17 cellular contexts compared by ENCODE assay signal in the genomic region with DNA sequence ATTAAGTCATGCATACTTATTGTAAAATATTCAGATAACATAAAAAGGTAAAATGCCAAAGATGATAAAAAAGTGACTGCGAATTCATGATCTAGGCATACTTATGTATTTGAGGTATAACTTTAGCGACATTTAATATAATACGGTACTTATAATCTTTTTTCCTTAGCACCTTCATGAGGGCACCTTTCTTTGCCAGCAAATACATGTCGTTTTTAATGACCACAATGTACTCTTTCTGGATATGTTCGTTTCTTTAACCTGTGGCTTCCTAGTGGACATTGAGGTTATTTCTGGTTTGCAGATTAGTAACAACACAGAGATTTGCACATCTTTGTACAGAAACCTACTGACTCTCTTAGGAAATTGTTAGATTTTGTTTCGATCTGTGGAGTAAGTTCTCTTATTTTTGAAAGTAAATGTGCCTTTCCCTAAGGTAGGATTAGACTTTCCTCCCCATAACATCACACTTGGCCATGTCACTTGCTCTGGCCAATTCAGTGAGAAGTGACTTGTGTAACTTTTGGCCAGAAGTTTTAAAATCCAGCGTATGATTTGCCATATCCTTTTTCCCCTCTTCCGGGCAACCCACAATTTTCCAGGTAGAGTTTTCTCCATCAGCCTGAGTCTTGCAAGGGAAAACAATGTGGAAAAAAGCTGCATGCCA. TPM values are rescaled to one million over a fixed set of nuclear protein-coding genes. Genes with fewer than 3 reads are reported as not detected.
A peak's percentile ranks its signal among the peaks of the same experiment; 100 is the strongest.
DNase-seq lines count a peak whose midpoint lies in the region; ATAC-seq, FAIRE-seq and TF ChIP-seq lines count a peak whose summit lies in the region.
"Had no signal": no experiment of that assay in that cellular context is flagged by ENCODE, and none has a peak within 500 bp of the region (broad histone marks: within the 10 kb centered on the region; RNA-seq: fewer than 3 reads in every experiment).

No MANE protein-coding gene starts in this region.

- POLR2A ChIA-PET in H1 (lab: Charles Lee; ENCODE audit: partially characterized antibody): interaction anchor here (0.6 kb wide), 1 partner anchor 9 kb away, joined by 3 read pairs; no protein-coding TSS in a partner anchor

- H2BK20ac ChIP-seq in H1 (ENCODE audit: low read length): 0 out of 2 replicates have a peak overlapping the region, but pooled peaks have one; percentile 8

- peaks cover 88% of the 10 kb centered on the region for H3K4me1 Mint-ChIP-seq in stimulated activated memory B cell treated with anti-CD40 and anti-IgM and Interleukin-4, amounts not matched to agents 10 μg/mL and 1 μg/mL and 100 μg/mL, for 72 hours
- peaks cover 59% of the 10 kb centered on the region for H3K4me1 Mint-ChIP-seq in activated T-helper 2 cell treated with anti-CD3 and anti-CD28 coated beads, Interferon-gamma antibody, Interleukin-2, Interleukin-4, amounts not matched to agents 10 μg/mL and 5 μg/mL and 100 μg/mL, durations not matched to agents 14 hours and 24 hours and 36 hours (ENCODE audit: low read depth)

- no peaks in the 10 kb centered on the region for H3K23me2 ChIP-seq in H1 (ENCODE audit: low read depth, low read length)

- CTCF ChIA-PET in H1 (lab: Charles Lee; ENCODE audit: partially characterized antibody): interaction anchor here (0.6 to 1.7 kb wide), 3 partner anchors 12 to 48 kb away, joined by 3 to 10 read pairs (median 4); no protein-coding TSS in a partner anchor

- H2AFZ ChIP-seq in H1 (ENCODE audit: low read length): no peak overlapping the region

- no peak overlapping the region for H3K14ac ChIP-seq in H1 (ENCODE audit: insufficient read length)

- H3K4me3 ChIP-seq in cardiac muscle cell (no peak overlapping the region), H1 (ENCODE audit: extremely low read depth in 1 of 4, insufficient read depth in 2 of 4, low read depth in 3 of 4, low read length in 4 of 4) (no peak overlapping the region)
- H3K4me3 ChIP-seq: SJCRH30 had no signal

- no peak for FAIRE-seq in H1 (lab: Jason Lieb, UNC)

- H2BK120ac ChIP-seq in H1 (replicated peaks; ENCODE audit: low read depth, low read length): no peak overlapping the region

- H3K9me3 Mint-ChIP-seq in stimulated activated memory B cell treated with anti-CD40 and anti-IgM and Interleukin-4, amounts not matched to agents 10 μg/mL and 1 μg/mL and 100 μg/mL, for 72 hours: peaks cover 7% of the 10 kb centered on the region
- H3K9me3 Mint-ChIP-seq in activated T-helper 2 cell treated with anti-CD3 and anti-CD28 coated beads, Interferon-gamma antibody, Interleukin-2, Interleukin-4, amounts not matched to agents 10 μg/mL and 5 μg/mL and 100 μg/mL, durations not matched to agents 14 hours and 24 hours and 36 hours: no peaks in the 10 kb centered on the region

- intact Hi-C loops in cardiac septum (cut with DNase I): no loop called here
- intact Hi-C loops in activated T-helper 2 cell treated with anti-CD3 and anti-CD28 coated beads, Interferon-gamma antibody, Interleukin-2, Interleukin-4, amounts not matched to agents 10 μg/mL and 5 μg/mL and 100 μg/mL, durations not matched to agents 14 hours and 24 hours and 36 hours (cut with micrococcal nuclease): no loop called here

- no peaks in the 10 kb centered on the region for H3K27me3 Mint-ChIP-seq in stimulated activated memory B cell treated with anti-CD40 and anti-IgM and Interleukin-4, amounts not matched to agents 10 μg/mL and 1 μg/mL and 100 μg/mL, for 72 hours
- peaks cover 5% of the 10 kb centered on the region for H3K27me3 Mint-ChIP-seq in activated T-helper 2 cell treated with anti-CD3 and anti-CD28 coated beads, Interferon-gamma antibody, Interleukin-2, Interleukin-4, amounts not matched to agents 10 μg/mL and 5 μg/mL and 100 μg/mL, durations not matched to agents 14 hours and 24 hours and 36 hours (ENCODE audit: low read depth)

- TF ChIP-seq EP300 in H1 (IDR thresholded peaks at IDR 0.05; ENCODE audit: borderline replicate concordance in 1 of 2, low read depth in 2 of 2, low read length in 2 of 2): no peak

- WGBS in H1 (ENCODE audit: extremely low coverage in 1 of 2, insufficient coverage in 1 of 2, insufficient read length in 1 of 2, insufficient replicate concordance in 2 of 2, low coverage in 1 of 2, low lambda C conversion rate in 2 of 2, missing lambda C conversion rate in 1 of 2), 2 experiments: 91% methylated on average over 8 of the region's 8 CpGs; no CpG with 5 or more reads in 1 of the 2 experiments

- no peak overlapping the region for H3K9ac ChIP-seq in H1 (replicated peaks in 1 of 4; ENCODE audit: extremely low read depth in 1 of 4, low read depth in 3 of 4, low read length in 3 of 4)

- H3K4me3 Mint-ChIP-seq in stimulated activated memory B cell treated with anti-CD40 and anti-IgM and Interleukin-4, amounts not matched to agents 10 μg/mL and 1 μg/mL and 100 μg/mL, for 72 hours: no peak overlapping the region
- H3K4me3 Mint-ChIP-seq in activated T-helper 2 cell treated with anti-CD3 and anti-CD28 coated beads, Interferon-gamma antibody, Interleukin-2, Interleukin-4, amounts not matched to agents 10 μg/mL and 5 μg/mL and 100 μg/mL, durations not matched to agents 14 hours and 24 hours and 36 hours (ENCODE audit: low read depth): no peak overlapping the region
- H3K4me3 Mint-ChIP-seq: CD8-positive, alpha-beta T cell had no signal

- no peaks in the 10 kb centered on the region; the same call in 1 of the 2 replicates for H3K79me1 ChIP-seq in H1 (ENCODE audit: low read depth, low read length)

- H3K36me3 Mint-ChIP-seq in stimulated activated memory B cell treated with anti-CD40 and anti-IgM and Interleukin-4, amounts not matched to agents 10 μg/mL and 1 μg/mL and 100 μg/mL, for 72 hours: peaks cover 72% of the 10 kb centered on the region
- peaks cover 37% of the 10 kb centered on the region for H3K36me3 Mint-ChIP-seq in activated T-helper 2 cell treated with anti-CD3 and anti-CD28 coated beads, Interferon-gamma antibody, Interleukin-2, Interleukin-4, amounts not matched to agents 10 μg/mL and 5 μg/mL and 100 μg/mL, durations not matched to agents 14 hours and 24 hours and 36 hours (ENCODE audit: low read depth)
- H3K36me3 Mint-ChIP-seq: CD8-positive, alpha-beta T cell had no signal

- H3K4me2 ChIP-seq in H1 (ENCODE audit: insufficient read depth in 1 of 2, low read depth in 2 of 2, low read length in 2 of 2): no peak overlapping the region

- no peak overlapping the region for H2AK5ac ChIP-seq in H1 (ENCODE audit: low read depth, low read length)

- no peak for TF ChIP-seq POLR2A in H1 (IDR thresholded peaks at IDR 0.05; ENCODE audit: control extremely low read depth in 1 of 2, low read depth in 2 of 2, low read length in 2 of 2)

- TF ChIP-seq CTCF in cardiac muscle cell (IDR thresholded peaks at IDR 0.05; ENCODE audit: low read depth, low read length) (no peak), H1 (IDR thresholded peaks at IDR 0.05; ENCODE audit: control extremely low read depth in 1 of 3, insufficient read depth in 1 of 3, low read depth in 1 of 3, low read length in 3 of 3) (no peak)

- no peak overlapping the region for H3K23ac ChIP-seq in H1 (ENCODE audit: insufficient read length)

- H3K27me3 ChIP-seq in cardiac muscle cell: no peaks in the 10 kb centered on the region
- H3K27me3 ChIP-seq in H1 (replicated peaks in 1 of 4; ENCODE audit: control insufficient read depth in 3 of 4, extremely low read depth in 1 of 4, insufficient read depth in 3 of 4, low read length in 3 of 4): no peaks in the 10 kb centered on the region
- H3K27me3 ChIP-seq: BE2C, SJCRH30 had no signal

- no peak overlapping the region for H4K8ac ChIP-seq in H1 (ENCODE audit: extremely low read depth, insufficient read depth, low read length)

- no peak overlapping the region for H3K4ac ChIP-seq in H1 (replicated peaks; ENCODE audit: insufficient read length, low read depth, low read length)

- H3K27ac ChIP-seq in cardiac muscle cell: peak overlapping the region; percentile 56
- H3K27ac ChIP-seq in H1 (ENCODE audit: low read depth, low read length): no peak overlapping the region
- H3K27ac ChIP-seq: SJCRH30 had no signal

- no peak overlapping the region for H2BK5ac ChIP-seq in H1 (ENCODE audit: low read depth, low read length)

- no peak overlapping the region for H4K91ac ChIP-seq in H1 (replicated peaks; ENCODE audit: insufficient read length, low read length)

- no peak overlapping the region for H2BK15ac ChIP-seq in H1 (ENCODE audit: low read length)

- H3K4me1 ChIP-seq in cardiac muscle cell (ENCODE audit: low read depth) (peaks cover 13% of the 10 kb centered on the region), H1 (replicated peaks in 1 of 4; ENCODE audit: control insufficient read depth in 3 of 4, insufficient read depth in 4 of 4, low read length in 3 of 4) (peaks cover 4 to 14% (median 5%) of the 10 kb centered on the region in 4 experiments)

- peak overlapping the region; percentile 46 for H3K27ac Mint-ChIP-seq in stimulated activated memory B cell treated with anti-CD40 and anti-IgM and Interleukin-4, amounts not matched to agents 10 μg/mL and 1 μg/mL and 100 μg/mL, for 72 hours
- H3K27ac Mint-ChIP-seq in activated T-helper 2 cell treated with anti-CD3 and anti-CD28 coated beads, Interferon-gamma antibody, Interleukin-2, Interleukin-4, amounts not matched to agents 10 μg/mL and 5 μg/mL and 100 μg/mL, durations not matched to agents 14 hours and 24 hours and 36 hours: no peak overlapping the region
- H3K27ac Mint-ChIP-seq: CD8-positive, alpha-beta T cell had no signal

- no peak overlapping the region for H3K18ac ChIP-seq in H1 (ENCODE audit: extremely low read depth, low read length)

- H4K20me1 ChIP-seq in H1 (replicated peaks in 1 of 2; ENCODE audit: control insufficient read depth in 1 of 2, insufficient read depth in 2 of 2, low read length in 2 of 2): no peaks in the 10 kb centered on the region

- no peaks in the 10 kb centered on the region; a peak in 1 of 4 replicates for H3K79me2 ChIP-seq in H1 (ENCODE audit: control insufficient read depth in 1 of 2, insufficient read depth in 2 of 2, low read length in 2 of 2)

- no peak overlapping the region for H4K5ac ChIP-seq in H1 (ENCODE audit: insufficient read length, low read depth, low read length)

- no peak for DNase-seq in cardiac muscle cell (ENCODE audit: low read depth in 1 of 2, low spot score in 1 of 2)
- no peak for DNase-seq in cardiac septum (ENCODE audit: low spot score)
- DNase-seq in OCI-M1 (lab: John Stamatoyannopoulos, UW): peak; percentile 65
- no peak for DNase-seq in H1 (ENCODE audit: low read depth in 1 of 2, low spot score in 2 of 2)
- no peak for DNase-seq in activated T-helper 2 cell treated with anti-CD3 and anti-CD28 coated beads, Interferon-gamma antibody, Interleukin-2, Interleukin-4, amounts not matched to agents 10 μg/mL and 5 μg/mL and 100 μg/mL, durations not matched to agents 14 hours and 24 hours and 36 hours (ENCODE audit: low spot score)
- DNase-seq: 8988T; BE2C; CD8-positive, alpha-beta T cell; DMS53; HCEC 1CT; NCI-H1048; NCI-H1436; NCI-H1930; SJCRH30 had no signal

- no peak overlapping the region for H3K56ac ChIP-seq in H1 (replicated peaks; ENCODE audit: insufficient read length, low read depth, low read length)

- no peak for ATAC-seq in stimulated activated memory B cell treated with anti-CD40 and anti-IgM and Interleukin-4, amounts not matched to agents 10 μg/mL and 1 μg/mL and 100 μg/mL, for 72 hours
- ATAC-seq in HG02884 (IDR thresholded peaks at IDR 0.05; ENCODE audit: unreplicated experiment) (no peak), GM18868 (IDR thresholded peaks at IDR 0.05; ENCODE audit: unreplicated experiment) (no peak)
- ATAC-seq: CD8-positive, alpha-beta T cell had no signal

- H3K36me3 ChIP-seq in cardiac muscle cell: no peaks in the 10 kb centered on the region
- H3K36me3 ChIP-seq in H1 (ENCODE audit: control insufficient read depth in 2 of 4, insufficient read depth in 4 of 4, low read length in 3 of 4): no peaks in the 10 kb centered on the region
- H3K36me3 ChIP-seq: BE2C, SJCRH30 had no signal

- no peak overlapping the region for H2BK12ac ChIP-seq in H1 (ENCODE audit: low read depth, low read length)

- no peaks in the 10 kb centered on the region for H3K9me3 ChIP-seq in cardiac muscle cell (ENCODE audit: low read depth)
- no peaks in the 10 kb centered on the region for H3K9me3 ChIP-seq in H1 (ENCODE audit: insufficient read depth in 2 of 2, low read depth in 1 of 2, low read length in 1 of 2)
- H3K9me3 ChIP-seq: BE2C, SJCRH30 had no signal

- no peak for TF ChIP-seq RAD21 in H1 (IDR thresholded peaks at IDR 0.05 in 1 of 2, conservative IDR thresholded peaks at IDR 0.05 in 1 of 2; ENCODE audit: low read depth in 2 of 2, low read length in 2 of 2)

RNA-seq across cellular contexts. Expression of a gene that starts 24.4 kb away (rescaled TPM):
- total RNA-seq in cardiac muscle cell: 6.4 and 14.8 TPM in 2 replicates
- polyA plus RNA-seq in cardiac muscle cell: 5.7 and 11.8 TPM in 2 replicates
- total RNA-seq in cardiac septum: 15.2 TPM
- total RNA-seq in H1 (2021; fragmentation: NEBNext Ultra II Directional; extraction: Animal tissue kit (Norgen Biotek cat#: 25700)): 20.5 and 20.6 TPM in 2 replicates
- polyA plus RNA-seq in H1 (2011; rRNA removed): 6.9 and 7.1 TPM in 2 replicates
- 5.4 TPM for polyA plus RNA-seq in H1 (2011; cell fraction: cytosol; rRNA removed)
- polyA plus RNA-seq in H1 (2011; cell fraction: nucleus; rRNA removed): 10.9 TPM
- polyA plus RNA-seq in H1 (2012, experiment 1 of 2): 8.6 to 11.9 TPM (median 11.1 TPM) in 4 replicates
- polyA plus RNA-seq in H1 (2012, experiment 2 of 2): 2.7 TPM
- polyA plus RNA-seq in H1 (2013, experiment 1 of 2): 6.4 TPM
- polyA plus RNA-seq in H1 (2013, experiment 2 of 2): 6.4 TPM
- polyA minus RNA-seq in H1 (2011; rRNA and poly(A)+ RNA removed): 25.2 and 26.2 TPM in 2 replicates
- 16.0 TPM for polyA minus RNA-seq in H1 (2011; cell fraction: cytosol; rRNA and poly(A)+ RNA removed)
- polyA minus RNA-seq in H1 (2011; cell fraction: nucleus; rRNA and poly(A)+ RNA removed): 15.9 TPM
- total RNA-seq in activated T-helper 2 cell treated with anti-CD3 and anti-CD28 coated beads, Interferon-gamma antibody, Interleukin-2, Interleukin-4, amounts not matched to agents 10 μg/mL and 5 μg/mL and 100 μg/mL, durations not matched to agents 14 hours and 24 hours and 36 hours: 31.1 and 31.5 TPM in 2 replicates
